Comparison of ENCODE assay signal across 11 cellular contexts in the genomic region with DNA sequence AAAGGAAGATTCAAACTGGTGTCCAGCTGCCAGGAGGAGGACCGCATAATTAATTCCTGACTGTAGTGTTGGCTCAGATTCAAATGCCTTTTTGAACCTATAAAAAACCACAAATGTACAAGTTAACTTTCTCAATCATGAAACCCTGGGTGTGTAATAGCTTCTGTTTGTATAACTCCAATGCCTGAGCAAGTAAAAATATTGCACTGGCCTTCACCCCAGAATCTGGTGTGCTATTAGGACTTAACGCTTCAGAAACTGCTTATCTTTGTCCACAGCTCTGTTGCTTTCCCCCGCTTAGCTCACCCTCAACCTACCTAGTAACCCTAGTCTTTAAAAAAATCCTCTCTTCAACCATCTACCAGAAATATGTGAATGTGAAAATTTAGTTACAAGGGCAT.
DNase-seq lines count a peak whose midpoint lies in the region; ATAC-seq and TF ChIP-seq lines count a peak whose summit lies in the region.
"Had no signal": no experiment of that assay in that cellular context is flagged by ENCODE, and none has a peak within 500 bp of the region (broad histone marks: within the 10 kb centered on the region; RNA-seq: fewer than 3 reads in every experiment).

No MANE protein-coding gene starts in this region.

- H3K27ac ChIP-seq in SJCRH30, result peak overlapping the region; percentile 23
- H3K27ac ChIP-seq in fibroblast of lung (ENCODE audit: insufficient read depth, low read length), result peak overlapping the region; percentile 4

- no peaks in the 10 kb centered on the region for H3K27me3 ChIP-seq in SJCRH30
- no peaks in the 10 kb centered on the region for H3K27me3 ChIP-seq in fibroblast of lung (ENCODE audit: control insufficient read depth, insufficient read depth, low read length)

- H3K4me3 Mint-ChIP-seq in activated T-cell treated with anti-CD3 and anti-CD28 coated beads, Interleukin-2, amount 50 U/mL, for 72 hours, result no peak overlapping the region
- no peak overlapping the region for H3K4me3 Mint-ChIP-seq in chondrocyte (ENCODE audit: unreplicated experiment)
- H3K4me3 Mint-ChIP-seq: activated CD4-positive, alpha-beta T cell treated with anti-CD3 and anti-CD28 coated beads, Interleukin-2, amount 10 ng/mL, durations not matched to agents 24 days and 14 days had no signal

- no peaks in the 10 kb centered on the region for H4K20me1 ChIP-seq in fibroblast of lung (ENCODE audit: control insufficient read depth, extremely low read depth, insufficient read depth, low read length)

- peaks cover 0 to 3% of the 10 kb centered on the region in 2 donors for H3K9me3 Mint-ChIP-seq in activated T-cell treated with anti-CD3 and anti-CD28 coated beads, Interleukin-2, amount 50 U/mL, for 72 hours
- H3K9me3 Mint-ChIP-seq in chondrocyte (ENCODE audit: low read depth), result peaks cover 9% of the 10 kb centered on the region
- H3K9me3 Mint-ChIP-seq: activated CD4-positive, alpha-beta T cell treated with anti-CD3 and anti-CD28 coated beads, Interleukin-2, amount 10 ng/mL, durations not matched to agents 24 days and 14 days had no signal

- no peak for ATAC-seq in activated T-cell treated with anti-CD3 and anti-CD28 coated beads, Interleukin-2, amount 50 U/mL, for 72 hours (replicated peaks in 1 of 2)

- H3K4me3 ChIP-seq in SJCRH30 (no peak overlapping the region), fibroblast of lung (replicated peaks in 1 of 4; ENCODE audit: control extremely low read depth in 1 of 4, insufficient read depth in 1 of 4, low read depth in 3 of 4, low read length in 4 of 4) (no peak overlapping the region), retinal pigment epithelial cell (ENCODE audit: low read length) (no peak overlapping the region)

- peaks cover 1 to 3% of the 10 kb centered on the region in 2 donors for H3K36me3 Mint-ChIP-seq in activated T-cell treated with anti-CD3 and anti-CD28 coated beads, Interleukin-2, amount 50 U/mL, for 72 hours (ENCODE audit: insufficient read depth in 2 of 2)
- peaks cover 9% of the 10 kb centered on the region for H3K36me3 Mint-ChIP-seq in chondrocyte (ENCODE audit: low read depth)

- H3K4me1 Mint-ChIP-seq in activated T-cell treated with anti-CD3 and anti-CD28 coated beads, Interleukin-2, amount 50 U/mL, for 72 hours (ENCODE audit: low read depth), result no peaks in the 10 kb centered on the region
- peaks cover 17% of the 10 kb centered on the region for H3K4me1 Mint-ChIP-seq in chondrocyte (ENCODE audit: low read depth)

- no peaks in the 10 kb centered on the region for H3K27me3 Mint-ChIP-seq in activated T-cell treated with anti-CD3 and anti-CD28 coated beads, Interleukin-2, amount 50 U/mL, for 72 hours (ENCODE audit: low read depth)
- peaks cover 3% of the 10 kb centered on the region for H3K27me3 Mint-ChIP-seq in chondrocyte (ENCODE audit: low read depth)
- H3K27me3 Mint-ChIP-seq: activated CD4-positive, alpha-beta T cell treated with anti-CD3 and anti-CD28 coated beads, Interleukin-2, amount 10 ng/mL, durations not matched to agents 24 days and 14 days had no signal

- peaks cover 19% of the 10 kb centered on the region for H3K4me1 ChIP-seq in SJCRH30
- no peaks in the 10 kb centered on the region for H3K4me1 ChIP-seq in fibroblast of lung (ENCODE audit: control insufficient read depth, extremely low read depth, insufficient read depth, low read length)

- TF ChIP-seq CTCF in fibroblast of lung (conservative IDR thresholded peaks at IDR 0.05 in 1 of 2, IDR thresholded peaks at IDR 0.05 in 1 of 2; ENCODE audit: low read depth in 1 of 2, low read length in 2 of 2) (no peak), retinal pigment epithelial cell (conservative IDR thresholded peaks at IDR 0.05; ENCODE audit: low read depth, low read length) (no peak), GM10266 (IDR thresholded peaks at IDR 0.05; ENCODE audit: control insufficient read depth, insufficient read depth, low read depth, missing control alignments) (no peak), chondrocyte (IDR thresholded peaks at IDR 0.05) (no peak)

- peaks cover 4% of the 10 kb centered on the region; the same call in 1 of the 2 replicates for H3K9me3 ChIP-seq in SJCRH30 (replicated peaks)
- no peaks in the 10 kb centered on the region for H3K9me3 ChIP-seq in fibroblast of lung (ENCODE audit: control insufficient read depth, insufficient read depth, low read depth, low read length)

- H3K36me3 ChIP-seq in SJCRH30 (peaks cover 5% of the 10 kb centered on the region; the same call in 1 of the 2 replicates), fibroblast of lung (ENCODE audit: control insufficient read depth, insufficient read depth, low read length) (no peaks in the 10 kb centered on the region)

- H3K4me2 ChIP-seq in fibroblast of lung (ENCODE audit: extremely low read depth, insufficient read depth, low read length), result peak overlapping the region; percentile 4

- H3K27ac Mint-ChIP-seq in activated T-cell treated with anti-CD3 and anti-CD28 coated beads, Interleukin-2, amount 50 U/mL, for 72 hours, result no peak overlapping the region
- no peak overlapping the region for H3K27ac Mint-ChIP-seq in chondrocyte (ENCODE audit: unreplicated experiment)
- H3K27ac Mint-ChIP-seq: activated CD4-positive, alpha-beta T cell treated with anti-CD3 and anti-CD28 coated beads, Interleukin-2, amount 10 ng/mL, durations not matched to agents 24 days and 14 days had no signal

- H3K79me2 ChIP-seq in fibroblast of lung (ENCODE audit: control insufficient read depth, insufficient read depth, low read length), result no peaks in the 10 kb centered on the region

- no peak overlapping the region for H2AFZ ChIP-seq in fibroblast of lung (ENCODE audit: low read length)

- no peak overlapping the region for H3K9ac ChIP-seq in fibroblast of lung (ENCODE audit: insufficient read depth, low read length)

- DNase-seq in GM04504 (ENCODE audit: low read depth) (peak; percentile 79), SJCRH30 (peak; percentile 45 to 83), fibroblast of lung (ENCODE audit: low read depth in 2 of 2) (peak; percentile 95 to 96), retinal pigment epithelial cell (ENCODE audit: low read depth) (peak; percentile 64), NCI-H128 (lab: John Stamatoyannopoulos, UW; ENCODE audit: unreplicated experiment) (no peak), GM10266 (ENCODE audit: extremely low spot score) (no peak), chondrocyte (ENCODE audit: low spot score) (no peak)
- no peak for DNase-seq in activated T-cell treated with anti-CD3 and anti-CD28 coated beads, Interleukin-2, amount 50 U/mL, for 72 hours
- DNase-seq: activated CD4-positive, alpha-beta T cell treated with anti-CD3 and anti-CD28 coated beads, Interleukin-2, amount 10 ng/mL, durations not matched to agents 24 days and 14 days; amniotic stem cell; GF-D8 had no signal

Comparison
In these comparisons a context has a peak if more than half of its experiments do, and no peak if none do; other contexts are left out.
1. DNase-seq: peak in GM04504 (single experiment), SJCRH30 (2 of 2), fibroblast of lung (2 of 2) and retinal pigment epithelial cell (single experiment); none in NCI-H128 (single experiment), activated T-cell treated with anti-CD3 and anti-CD28 coated beads, Interleukin-2, amount 50 U/mL, for 72 hours (0 of 2), GM10266 (single experiment) and chondrocyte (single experiment).